In the genomic region with DNA sequence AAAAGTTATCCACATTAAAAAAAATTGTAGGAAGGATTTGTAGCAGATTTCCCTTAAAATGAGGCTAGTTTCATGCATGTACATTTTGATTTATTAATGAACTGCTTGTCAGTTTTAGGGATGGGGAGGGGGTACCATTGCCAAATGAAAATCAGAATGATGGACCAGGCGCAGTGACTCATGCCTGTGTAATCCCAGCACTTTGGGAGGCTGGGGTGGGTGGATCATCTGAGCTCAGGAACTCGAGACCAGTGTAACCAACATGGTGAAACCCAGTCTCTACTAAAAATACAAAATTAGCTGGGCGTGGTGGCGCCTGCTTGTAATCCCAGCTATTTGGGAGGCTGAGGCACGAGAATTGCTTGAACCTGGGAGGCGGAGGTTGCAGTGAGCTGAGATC, we compare ENCODE assay signal across 8 cellular contexts. TPM values are rescaled to one million over a fixed set of nuclear protein-coding genes. Genes with fewer than 3 reads are reported as not detected.
A peak's percentile ranks its signal among the peaks of the same experiment; 100 is the strongest.
DNase-seq lines count a peak whose midpoint lies in the region; ATAC-seq and TF ChIP-seq lines count a peak whose summit lies in the region.
"Not testable (repeated sequence)": the region's sequence is repeated elsewhere in the genome, so short reads cannot be mapped to it uniquely, and the experiment has no call there.

No MANE protein-coding gene starts in this region.

- H3K4me1 ChIP-seq in CD4-positive, CD25-positive, alpha-beta regulatory T cell (ENCODE audit: control insufficient read depth, insufficient read depth, low read length, poor library complexity, severe bottlenecking): peaks cover 39% of the 10 kb centered on the region
- H3K4me1 ChIP-seq in OCI-LY7 (ENCODE audit: insufficient read depth, low read length, poor library complexity, severe bottlenecking) (peaks cover 77% of the 10 kb centered on the region), mammary epithelial cell (ENCODE audit: insufficient read depth, low read length) (peaks cover 38% of the 10 kb centered on the region), thoracic aorta (ENCODE audit: control insufficient read depth in 1 of 2, low read depth in 2 of 2) (peaks cover 25 to 59% of the 10 kb centered on the region in 2 donors)

- peak overlapping the region; percentile 58 to 78 (median 65) for H3K27ac Mint-ChIP-seq in CD4-positive, CD25-positive, alpha-beta regulatory T cell
- H3K27ac Mint-ChIP-seq in activated CD8-positive, alpha-beta memory T cell treated with anti-CD3 and anti-CD28 coated beads, Interleukin-2, amount 10 ng/mL, durations not matched to agents 7 days and 5 days: peak overlapping the region; percentile 88
- peak overlapping the region; percentile 89 to 96 for H3K27ac Mint-ChIP-seq in natural killer cell

- H3K27me3 Mint-ChIP-seq in CD4-positive, CD25-positive, alpha-beta regulatory T cell; activated CD8-positive, alpha-beta memory T cell treated with anti-CD3 and anti-CD28 coated beads, Interleukin-2, amount 10 ng/mL, durations not matched to agents 7 days and 5 days; natural killer cell (ENCODE audit: low read depth in 2 of 2): not testable (repeated sequence)

- H4K20me1 ChIP-seq in OCI-LY7 (ENCODE audit: insufficient read depth, low read length): peaks cover 31% of the 10 kb centered on the region
- not testable (repeated sequence) for H4K20me1 ChIP-seq in mammary epithelial cell (ENCODE audit: insufficient read depth, low read length)

- peak overlapping the region; percentile 90 to 96 (median 96) for H3K4me3 Mint-ChIP-seq in CD4-positive, CD25-positive, alpha-beta regulatory T cell
- peak overlapping the region; percentile 95 for H3K4me3 Mint-ChIP-seq in activated CD8-positive, alpha-beta memory T cell treated with anti-CD3 and anti-CD28 coated beads, Interleukin-2, amount 10 ng/mL, durations not matched to agents 7 days and 5 days
- peak overlapping the region; percentile 92 for H3K4me3 Mint-ChIP-seq in natural killer cell

- BruUV-seq in OCI-LY7 (replicated peaks; lab: Mats Ljungman, UMichigan); mammary epithelial cell (replicated peaks; lab: Mats Ljungman, UMichigan): not testable (repeated sequence)

- H3K9ac ChIP-seq in mammary epithelial cell (ENCODE audit: insufficient read depth, low read length): not testable (repeated sequence)

- peak overlapping the region; percentile 79 for H3K27ac ChIP-seq in CD4-positive, CD25-positive, alpha-beta regulatory T cell (ENCODE audit: insufficient read depth, low read length, poor library complexity, severe bottlenecking)
- H3K27ac ChIP-seq in OCI-LY7 (ENCODE audit: low read depth, low read length, poor library complexity, severe bottlenecking): peak overlapping the region; percentile 91
- H3K27ac ChIP-seq in mammary epithelial cell (ENCODE audit: insufficient read depth, low read depth, low read length): peak overlapping the region; percentile 66
- peak overlapping the region; percentile 50 to 62 for H3K27ac ChIP-seq in thoracic aorta

- H3K27me3 ChIP-seq in CD4-positive, CD25-positive, alpha-beta regulatory T cell (ENCODE audit: control insufficient read depth, insufficient read depth, low read length); mammary epithelial cell (ENCODE audit: insufficient read depth, low read length); thoracic aorta (replicated peaks; ENCODE audit: insufficient read depth): not testable (repeated sequence)

- intact Hi-C loops in OCI-LY7 (cut with micrococcal nuclease; ENCODE audit: unreplicated experiment) (loop anchor here (5.0 to 10.0 kb wide), 3 partner anchors 95 to 857 kb away; a partner anchor contains a TSS), mammary epithelial cell (cut with micrococcal nuclease) (loop anchor here (5.0 kb wide), 1 partner anchor 80 kb away; no protein-coding TSS in a partner anchor), natural killer cell (cut with micrococcal nuclease) (loop anchor here (5.0 kb wide), 1 partner anchor 95 kb away; a partner anchor contains a TSS)

- H3K9me3 Mint-ChIP-seq in CD4-positive, CD25-positive, alpha-beta regulatory T cell; activated CD8-positive, alpha-beta memory T cell treated with anti-CD3 and anti-CD28 coated beads, Interleukin-2, amount 10 ng/mL, durations not matched to agents 7 days and 5 days (ENCODE audit: low read depth); natural killer cell: not testable (repeated sequence)

- not testable (repeated sequence) for DNase-seq in CD4-positive, CD25-positive, alpha-beta regulatory T cell; HFF-Myc (ENCODE audit: extremely low read depth, low read depth); OCI-LY7 (ENCODE audit: low spot score); activated CD8-positive, alpha-beta memory T cell treated with anti-CD3 and anti-CD28 coated beads, Interleukin-2, amount 10 ng/mL, durations not matched to agents 7 days and 5 days; mammary epithelial cell; natural killer cell; thoracic aorta (ENCODE audit: low spot score)
- DNase-seq in foreskin fibroblast: peak; percentile 57 to 61

- not testable (repeated sequence) for H3K9me2 ChIP-seq in OCI-LY7 (ENCODE audit: insufficient read depth, low read length)

- H3K4me2 ChIP-seq in OCI-LY7 (ENCODE audit: low read length) (peak overlapping the region; percentile 87), mammary epithelial cell (ENCODE audit: insufficient read depth, low read depth, low read length) (peak overlapping the region; percentile 90)

- peaks cover 33 to 73% (median 47%) of the 10 kb centered on the region in 4 donors for H3K4me1 Mint-ChIP-seq in CD4-positive, CD25-positive, alpha-beta regulatory T cell
- H3K4me1 Mint-ChIP-seq in activated CD8-positive, alpha-beta memory T cell treated with anti-CD3 and anti-CD28 coated beads, Interleukin-2, amount 10 ng/mL, durations not matched to agents 7 days and 5 days: peaks cover 78% of the 10 kb centered on the region
- H3K4me1 Mint-ChIP-seq in natural killer cell: peaks cover 83 to 89% of the 10 kb centered on the region in 2 donors

- H3K36me3 Mint-ChIP-seq in CD4-positive, CD25-positive, alpha-beta regulatory T cell; natural killer cell: not testable (repeated sequence)
- peaks cover 49% of the 10 kb centered on the region for H3K36me3 Mint-ChIP-seq in activated CD8-positive, alpha-beta memory T cell treated with anti-CD3 and anti-CD28 coated beads, Interleukin-2, amount 10 ng/mL, durations not matched to agents 7 days and 5 days

- in situ Hi-C loops in mammary epithelial cell (cut with MboI; ENCODE audit: low sequenced_read_pairs in 2 of 2): not testable (repeated sequence)

- H3K36me3 ChIP-seq in CD4-positive, CD25-positive, alpha-beta regulatory T cell (ENCODE audit: control insufficient read depth, insufficient read depth, low read length); mammary epithelial cell (ENCODE audit: insufficient read depth, low read length); thoracic aorta: not testable (repeated sequence)
- H3K36me3 ChIP-seq in OCI-LY7 (ENCODE audit: insufficient read depth, low read length): peaks cover 54% of the 10 kb centered on the region

- POLR2A ChIA-PET in OCI-LY7 (lab: Charles Lee): interaction anchor here (0.7 to 9.6 kb wide), 9 partner anchors 12 to 739 kb away, joined by 3 to 157 read pairs (median 10); no protein-coding TSS in a partner anchor

- H3K4me3 ChIP-seq in CD4-positive, CD25-positive, alpha-beta regulatory T cell (ENCODE audit: low read depth, low read length): peak overlapping the region; percentile 80
- H3K4me3 ChIP-seq in HFF-Myc (replicated peaks; ENCODE audit: low read depth, low read length) (peak overlapping the region; percentile 81), OCI-LY7 (ENCODE audit: low read depth, low read length, poor library complexity, severe bottlenecking) (peak overlapping the region; percentile 92), mammary epithelial cell (replicated peaks in 1 of 3; ENCODE audit: insufficient read depth in 1 of 3, low read depth in 2 of 3, low read length in 3 of 3) (peak overlapping the region in 2 of 3 experiments; percentile 72 to 79), foreskin fibroblast (ENCODE audit: low read depth in 1 of 2, low read length in 2 of 2) (peak overlapping the region; percentile 85 to 86), thoracic aorta (peak overlapping the region; percentile 90)

- dilution Hi-C loops in mammary epithelial cell (cut with HindIII; ENCODE audit: low sequenced_read_pairs): loop anchor here (5.0 kb wide), 1 partner anchor 75 kb away; no protein-coding TSS in a partner anchor

- not testable (repeated sequence) for H3K9me3 ChIP-seq in CD4-positive, CD25-positive, alpha-beta regulatory T cell (ENCODE audit: control insufficient read depth in 2 of 2, low read length in 2 of 2); mammary epithelial cell (replicated peaks; ENCODE audit: insufficient read depth, low read length); thoracic aorta
- H3K9me3 ChIP-seq in OCI-LY7 (ENCODE audit: low read length): peaks cover 13% of the 10 kb centered on the region

- not testable (repeated sequence) for H2AFZ ChIP-seq in OCI-LY7 (ENCODE audit: low read length)
- peak overlapping the region; percentile 5 for H2AFZ ChIP-seq in mammary epithelial cell (ENCODE audit: low read depth, low read length)

- ATAC-seq in CD4-positive, CD25-positive, alpha-beta regulatory T cell (ENCODE audit: low read depth in 2 of 2); activated CD8-positive, alpha-beta memory T cell treated with anti-CD3 and anti-CD28 coated beads, Interleukin-2, amount 10 ng/mL, durations not matched to agents 7 days and 5 days; natural killer cell; thoracic aorta (ENCODE audit: insufficient number of reproducible peaks, low FRiP score, low read depth): not testable (repeated sequence)

- 80% methylated on average over 6 of the region's 6 CpGs for WGBS in mammary epithelial cell (ENCODE audit: low coverage, missing lambda C conversion rate)

- CTCF ChIA-PET in OCI-LY7 (lab: Charles Lee; ENCODE audit: unreplicated experiment): interaction anchor here (1.0 to 1.2 kb wide), 2 partner anchors 15 to 26 kb away, joined by 5 read pairs; no protein-coding TSS in a partner anchor
- CTCF ChIA-PET in activated CD8-positive, alpha-beta memory T cell treated with anti-CD3 and anti-CD28 coated beads, Interleukin-2, amount 10 ng/mL, durations not matched to agents 7 days and 5 days (lab: Charles Lee): interaction anchor here (0.7 to 2.7 kb wide), 6 partner anchors 18 to 196 kb away, joined by 3 to 12 read pairs (median 5); a partner anchor contains a TSS
- CTCF ChIA-PET in mammary epithelial cell (lab: Charles Lee; ENCODE audit: low non-redundant PET): interaction anchor here (0.6 to 1.1 kb wide), 2 partner anchors 78 to 88 kb away, joined by 3 to 4 read pairs; no protein-coding TSS in a partner anchor

- TF ChIP-seq CTCF in HFF-Myc (IDR thresholded peaks at IDR 0.05; ENCODE audit: low read depth, low read length, missing control alignments); OCI-LY7 (conservative IDR thresholded peaks at IDR 0.05; ENCODE audit: low read length); mammary epithelial cell (conservative IDR thresholded peaks at IDR 0.05 in 1 of 2, IDR thresholded peaks at IDR 0.05 in 1 of 2; ENCODE audit: extremely low read depth in 1 of 2, insufficient read depth in 1 of 2, low read depth in 1 of 2, low read length in 2 of 2); foreskin fibroblast (IDR thresholded peaks at IDR 0.05; ENCODE audit: low read depth, low read length); natural killer cell (IDR thresholded peaks at IDR 0.05); thoracic aorta (IDR thresholded peaks at IDR 0.05): not testable (repeated sequence)

- peaks cover 64% of the 10 kb centered on the region for H3K79me2 ChIP-seq in OCI-LY7 (ENCODE audit: insufficient read depth, low read depth, low read length)
- H3K79me2 ChIP-seq in mammary epithelial cell (ENCODE audit: insufficient read depth, low read length): peaks cover 63% of the 10 kb centered on the region

RNA-seq across cellular contexts. Expression of a gene that starts 1.8 kb away (rescaled TPM):
- 64.6 TPM for total RNA-seq in CD4-positive, CD25-positive, alpha-beta regulatory T cell
- 100 to 1,000 TPM in 1 of 4 donors, 10 to 100 TPM in 3; 53.0 to 184 (median 91.0) TPM for polyA plus RNA-seq in CD4-positive, CD25-positive, alpha-beta regulatory T cell
- 147 and 174 TPM in 2 replicates for total RNA-seq in OCI-LY7 (2014; rRNA removed; shearing (Covaris generic))
- total RNA-seq in OCI-LY7 (2022) (448 and 505 TPM in 2 replicates), mammary epithelial cell (100 to 1,000 TPM in 1 of 2 donors, 10 to 100 TPM in 1; 88.7 to 177 TPM), natural killer cell (100 to 1,000 TPM; 121 to 131 (median 128) TPM), thoracic aorta (10 to 100 TPM; 80.4 to 91.9 TPM)
- total RNA-seq in activated CD8-positive, alpha-beta memory T cell treated with anti-CD3 and anti-CD28 coated beads, Interleukin-2, amount 10 ng/mL, durations not matched to agents 7 days and 5 days: 100 to 1,000 TPM; 277 to 318 TPM
- 115 TPM for polyA plus RNA-seq in mammary epithelial cell
- 64.7 TPM for polyA minus RNA-seq in mammary epithelial cell
